Comparison of ENCODE assay signal across 20 cellular contexts in the genomic region with DNA sequence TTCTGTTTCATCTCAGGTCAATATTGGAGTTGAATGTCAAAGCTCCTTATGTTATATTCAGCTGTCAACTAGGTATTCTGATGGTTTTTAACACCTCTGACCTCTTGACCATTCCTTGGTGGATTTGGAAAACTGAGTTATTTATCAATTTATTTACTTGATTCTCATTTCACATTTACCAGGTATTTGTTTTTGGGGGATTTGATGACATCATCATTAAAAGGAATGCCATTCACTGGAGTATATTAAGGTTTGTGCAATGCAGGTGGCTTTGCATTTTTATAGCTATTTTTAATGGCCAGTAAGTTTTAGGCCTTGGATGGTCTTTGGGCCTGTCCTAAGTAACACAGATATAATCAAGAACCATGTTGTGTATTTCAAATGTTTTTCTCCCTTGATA.
A peak's percentile ranks its signal among the peaks of the same experiment; 100 is the strongest.
DNase-seq lines count a peak whose midpoint lies in the region; ATAC-seq, FAIRE-seq and TF ChIP-seq lines count a peak whose summit lies in the region.
"Had no signal": no experiment of that assay in that cellular context is flagged by ENCODE, and none has a peak within 500 bp of the region (broad histone marks: within the 10 kb centered on the region; RNA-seq: fewer than 3 reads in every experiment).

No MANE protein-coding gene starts in this region.

- H2AFZ ChIP-seq in HepG2 (ENCODE audit: low read length) (no peak overlapping the region), GM12878 (ENCODE audit: control insufficient read depth, low read depth, low read length) (no peak overlapping the region)

- DNase-seq in HepG2 (ENCODE audit: low spot score), result no peak
- no peak for DNase-seq in right lobe of liver
- DNase-seq in GM12878 (ENCODE audit: low read depth, low spot score), result no peak
- DNase-seq in ecto neural progenitor cell (ENCODE audit: low spot score), result no peak
- no peak for DNase-seq in NCI-H1694 treated with DMSO at 0.1 percent for 48 hours (lab: John Stamatoyannopoulos, UW)
- DNase-seq: AML-193; Caco-2; Calu3; CD4-positive, alpha-beta T cell; CD8-positive, alpha-beta T cell; DMS79 treated with DMSO at 0.1 percent for 48 hours; GF-D8 had no signal

- SMC1A ChIA-PET in GM12878 (lab: Charles Lee; ENCODE audit: uncharacterized antibody, unreplicated experiment), result interaction anchor here (0.7 to 3.6 kb wide), 6 partner anchors 12 to 126 kb away, joined by 3 to 18 read pairs (median 4); no protein-coding TSS in a partner anchor

- no peak for TF ChIP-seq CTCF in HepG2 (CRISPR knock-in tag; IDR thresholded peaks at IDR 0.05)
- no peak for TF ChIP-seq CTCF in right lobe of liver (IDR thresholded peaks at IDR 0.05)
- no peak for TF ChIP-seq CTCF in GM12878 (IDR thresholded peaks at IDR 0.05 in 2 of 3, conservative IDR thresholded peaks at IDR 0.05 in 1 of 3; ENCODE audit: control insufficient read depth in 2 of 3, extremely low read depth in 1 of 3, insufficient read depth in 1 of 3, low read depth in 3 of 3, low read length in 3 of 3)

- no peaks in the 10 kb centered on the region for H3K9me3 ChIP-seq in HepG2 (ENCODE audit: low read length)
- no peaks in the 10 kb centered on the region for H3K9me3 ChIP-seq in right lobe of liver
- H3K9me3 ChIP-seq in KOPT-K1 (ENCODE audit: insufficient read depth, low read length, poor library complexity, severe bottlenecking), result no peaks in the 10 kb centered on the region
- H3K9me3 ChIP-seq in GM12878 (replicated peaks; ENCODE audit: control insufficient read depth, insufficient read depth, low read length), result no peaks in the 10 kb centered on the region
- H3K9me3 ChIP-seq: A549, Caco-2 had no signal

- no peaks in the 10 kb centered on the region for H3K4me1 ChIP-seq in HepG2 (ENCODE audit: insufficient read depth, low read length)
- no peaks in the 10 kb centered on the region for H3K4me1 ChIP-seq in right lobe of liver
- H3K4me1 ChIP-seq in GM12878 (ENCODE audit: control insufficient read depth, insufficient read depth, low read length), result no peaks in the 10 kb centered on the region
- H3K4me1 ChIP-seq: A549, Caco-2 had no signal

- FAIRE-seq in HepG2 (lab: Jason Lieb, UNC), result no peak
- FAIRE-seq in GM12878 (lab: Jason Lieb, UNC), result no peak
- FAIRE-seq: G401.6, GM18507 had no signal

- no peak overlapping the region for H3K4me3 ChIP-seq in HepG2 (replicated peaks in 1 of 3; ENCODE audit: insufficient read depth in 1 of 3, low read depth in 2 of 3, low read length in 3 of 3)
- no peak overlapping the region for H3K4me3 ChIP-seq in right lobe of liver
- no peak overlapping the region for H3K4me3 ChIP-seq in GM12878
- H3K4me3 ChIP-seq: A549; BLaER1 treated with 17β-estradiol and CSF1 and Interleukin-3, amounts not matched to agents 10 nM and 100 nM had no signal

- in situ Hi-C loops in HepG2 (cut with HindIII; ENCODE audit: extremely low pct_ligation_motif_present, low pct_unique_long_range_greater_than_20kb), result no loop called here
- in situ Hi-C loops in GM12878 (cut with MboI), result no loop called here

- CTCF ChIA-PET in HepG2 (lab: Yijun Ruan, JAX; ENCODE audit: low intra/inter-chr PET ratio, low total read pairs), result interaction anchor here (0.8 to 1.4 kb wide), 2 partner anchors 26 to 89 kb away, joined by 3 to 4 read pairs; no protein-coding TSS in a partner anchor
- CTCF ChIA-PET in GM12878 (lab: Yijun Ruan, JAX), result interaction anchor here (1.3 to 3.4 kb wide), 10 partner anchors 9 to 358 kb away, joined by 3 to 21 read pairs (median 8); no protein-coding TSS in a partner anchor

- H3K4me2 ChIP-seq in HepG2 (ENCODE audit: low read depth, low read length), result no peak overlapping the region
- H3K4me2 ChIP-seq in GM12878 (ENCODE audit: control insufficient read depth, insufficient read depth), result no peak overlapping the region
- H3K4me2 ChIP-seq: A549; BLaER1 treated with 17β-estradiol and CSF1 and Interleukin-3, amounts not matched to agents 10 nM and 100 nM had no signal

- TF ChIP-seq EP300 in HepG2 (IDR thresholded peaks at IDR 0.05; ENCODE audit: low read depth in 2 of 2, low read length in 2 of 2) (no peak), HepG2 (CRISPR knock-in tag; IDR thresholded peaks at IDR 0.05; ENCODE audit: borderline replicate concordance) (no peak), GM12878 (IDR thresholded peaks at IDR 0.05; ENCODE audit: borderline replicate concordance in 1 of 2, control insufficient read depth in 1 of 2, low read depth in 2 of 2, low read length in 2 of 2) (no peak)

- H3K9ac ChIP-seq in HepG2 (ENCODE audit: insufficient read depth, low read depth, low read length) (no peak overlapping the region), GM12878 (ENCODE audit: control insufficient read depth, insufficient read depth, low read length) (no peak overlapping the region)
- H3K9ac ChIP-seq: BLaER1 treated with 17β-estradiol and CSF1 and Interleukin-3, amounts not matched to agents 10 nM and 100 nM had no signal

- RAD21 ChIA-PET in GM12878 (lab: Charles Lee; ENCODE audit: unreplicated experiment), result interaction anchor here (1.1 to 2.1 kb wide), 4 partner anchors 23 to 33 kb away, joined by 4 to 14 read pairs (median 6); no protein-coding TSS in a partner anchor

- POLR2A ChIA-PET in HepG2 (lab: Yijun Ruan, JAX) (no interaction called here), GM12878 (lab: Charles Lee) (no interaction called here)

- TF ChIP-seq RAD21 in HepG2 (CRISPR knock-in tag; IDR thresholded peaks at IDR 0.05), result no peak
- TF ChIP-seq RAD21 in GM12878 (IDR thresholded peaks at IDR 0.05; ENCODE audit: insufficient read depth, low read depth, low read length), result no peak

- H3K27me3 ChIP-seq in HepG2 (ENCODE audit: control insufficient read depth in 1 of 2, insufficient read depth in 2 of 2, low read length in 2 of 2) (no peaks in the 10 kb centered on the region), right lobe of liver (no peaks in the 10 kb centered on the region), GM12878 (replicated peaks in 1 of 2; ENCODE audit: control insufficient read depth in 2 of 2, insufficient read depth in 2 of 2, low read length in 1 of 2) (no peaks in the 10 kb centered on the region)
- H3K27me3 ChIP-seq: BLaER1 treated with 17β-estradiol and CSF1 and Interleukin-3, amounts not matched to agents 10 nM and 100 nM had no signal

- H4K20me1 ChIP-seq in HepG2 (ENCODE audit: insufficient read depth, low read length) (no peaks in the 10 kb centered on the region), GM12878 (ENCODE audit: control insufficient read depth, insufficient read depth) (no peaks in the 10 kb centered on the region)
- H4K20me1 ChIP-seq: BLaER1 treated with 17β-estradiol and CSF1 and Interleukin-3, amounts not matched to agents 10 nM and 100 nM had no signal

- H3K36me3 ChIP-seq in HepG2 (replicated peaks in 1 of 2; ENCODE audit: control insufficient read depth in 1 of 2, insufficient read depth in 2 of 2, low read length in 2 of 2) (no peaks in the 10 kb centered on the region), right lobe of liver (no peaks in the 10 kb centered on the region), KOPT-K1 (ENCODE audit: insufficient read depth, low read length) (peaks cover 11% of the 10 kb centered on the region; the same call in 1 of the 2 replicates), GM12878 (ENCODE audit: control insufficient read depth in 2 of 2, insufficient read depth in 2 of 2, low read length in 1 of 2) (no peaks in the 10 kb centered on the region)
- H3K36me3 ChIP-seq: BLaER1 treated with 17β-estradiol and CSF1 and Interleukin-3, amounts not matched to agents 10 nM and 100 nM had no signal

- BruUV-seq in HepG2 (replicated peaks; lab: Mats Ljungman, UMichigan), result no TSS peak
- BruUV-seq in GM12878 (replicated peaks; lab: Mats Ljungman, UMichigan), result no TSS peak

- no peaks in the 10 kb centered on the region for H3K79me2 ChIP-seq in HepG2 (ENCODE audit: insufficient read depth, low read length)
- no peaks in the 10 kb centered on the region for H3K79me2 ChIP-seq in GM12878 (ENCODE audit: control insufficient read depth, insufficient read depth, low read length)

- H3K27ac ChIP-seq in HepG2 (ENCODE audit: extremely low read length, insufficient read depth, low read length) (no peak overlapping the region), right lobe of liver (no peak overlapping the region), KOPT-K1 (ENCODE audit: low read depth, low read length, poor library complexity, severe bottlenecking) (peak overlapping the region; percentile 90), GM12878 (ENCODE audit: control insufficient read depth, insufficient read depth) (no peak overlapping the region)
- H3K27ac ChIP-seq: 22Rv1; A549; BLaER1 treated with 17β-estradiol and CSF1 and Interleukin-3, amounts not matched to agents 10 nM and 100 nM; C4-2B had no signal

- ATAC-seq in HepG2 (no peak), right lobe of liver (no peak), GM12878 (no peak), HG03095 (IDR thresholded peaks at IDR 0.05; ENCODE audit: unreplicated experiment) (no peak)
- ATAC-seq: CD8-positive, alpha-beta T cell had no signal

- TF ChIP-seq POLR2A in HepG2 (IDR thresholded peaks at IDR 0.05; ENCODE audit: insufficient read depth in 1 of 2, low read depth in 2 of 2, low read length in 2 of 2) (no peak), right lobe of liver (IDR thresholded peaks at IDR 0.05) (no peak), GM12878 (IDR thresholded peaks at IDR 0.05; ENCODE audit: low read depth, low read length) (no peak)

- intact Hi-C loops in HepG2 (cut with micrococcal nuclease; ENCODE audit: unreplicated experiment), result no loop called here
- intact Hi-C loops in right lobe of liver (cut with DNase I), result no loop called here
- intact Hi-C loops in GM12878 (cut with micrococcal nuclease; ENCODE audit: unreplicated experiment), result no loop called here

TF ChIP-seq in HepG2, 621 proteins besides CTCF, POLR2A, EP300 and RAD21 (continues in another document):
- TF ChIP-seq GPN1 (CRISPR knock-in tag; IDR thresholded peaks at IDR 0.05; ENCODE audit: borderline replicate concordance) (no peak), MIXL1 (CRISPR knock-in tag; IDR thresholded peaks at IDR 0.05) (no peak), REL (CRISPR knock-in tag; conservative IDR thresholded peaks at IDR 0.05) (no peak), ZNF337 (CRISPR knock-in tag; IDR thresholded peaks at IDR 0.05; ENCODE audit: borderline replicate concordance, low read depth) (no peak), MAZ (IDR thresholded peaks at IDR 0.05; ENCODE audit: borderline replicate concordance, low read depth, low read length) (no peak), MAZ (CRISPR knock-in tag; IDR thresholded peaks at IDR 0.05; ENCODE audit: low read depth) (no peak), ARID2 (CRISPR knock-in tag; IDR thresholded peaks at IDR 0.05; ENCODE audit: borderline replicate concordance) (no peak)

TF ChIP-seq in GM12878, 131 proteins besides CTCF, POLR2A, EP300 and RAD21:
- TF ChIP-seq ATF7 (IDR thresholded peaks at IDR 0.05; ENCODE audit: low read depth) (peak; percentile 50; the same call in 1 of the 2 replicates), SMAD1 (IDR thresholded peaks at IDR 0.05; ENCODE audit: low read depth, partially characterized antibody) (no peak)
